Comparison of ENCODE assay signal across 13 cellular contexts in the genomic region with DNA sequence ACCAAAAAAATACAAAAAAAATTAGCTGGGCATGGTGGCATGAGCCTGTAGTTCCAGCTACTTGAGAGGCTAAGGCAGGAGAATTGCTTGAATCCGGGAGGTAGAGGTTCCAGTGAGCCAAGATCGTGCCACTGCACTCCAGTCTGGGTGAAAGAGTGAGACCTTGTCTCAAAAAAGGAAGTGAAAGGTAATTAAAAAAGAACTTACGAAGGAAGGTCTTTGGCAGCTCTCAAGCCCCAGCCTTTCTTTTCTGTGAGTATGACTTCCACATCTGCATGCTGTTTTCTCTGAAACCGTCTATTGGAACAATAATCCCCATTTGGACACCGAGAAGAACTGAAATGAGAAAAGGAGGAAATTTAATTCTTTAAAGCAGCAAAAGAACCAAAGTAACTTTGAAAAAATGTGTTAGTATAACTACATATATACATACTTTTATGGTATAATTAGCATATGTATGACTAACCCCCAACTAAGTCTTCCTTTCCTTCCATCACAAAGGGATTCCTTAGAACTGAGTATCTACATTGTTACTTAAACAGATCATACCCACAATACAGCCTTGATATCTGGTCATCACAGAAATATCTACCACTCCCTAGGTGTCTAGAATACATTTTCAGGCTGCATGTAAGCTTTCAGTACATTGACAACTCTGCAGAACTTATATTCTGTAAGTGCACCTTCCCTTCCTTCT. TPM values are rescaled to one million over a fixed set of nuclear protein-coding genes. Genes with fewer than 3 reads are reported as not detected.
DNase-seq lines count a peak whose midpoint lies in the region; ATAC-seq and TF ChIP-seq lines count a peak whose summit lies in the region.
"Had no signal": no experiment of that assay in that cellular context is flagged by ENCODE, and none has a peak within 500 bp of the region (broad histone marks: within the 10 kb centered on the region; RNA-seq: fewer than 3 reads in every experiment).

No MANE protein-coding gene starts in this region.

- H2AFZ ChIP-seq in OCI-LY7 (ENCODE audit: low read length), result no peak overlapping the region

- H3K9me3 ChIP-seq in OCI-LY7 (ENCODE audit: low read length) (no peaks in the 10 kb centered on the region), MG63 (no peaks in the 10 kb centered on the region)
- H3K9me3 ChIP-seq: tibial artery had no signal

- DNase-seq in SKM-1 treated with dmso at 0.1 percent for 144 hours (lab: John Stamatoyannopoulos, UW; ENCODE audit: unreplicated experiment) (peak; percentile 6), SKM-1 (lab: John Stamatoyannopoulos, UW; ENCODE audit: unreplicated experiment) (no peak), OCI-LY7 (ENCODE audit: low spot score) (peak; percentile 61), epithelial cell of esophagus (ENCODE audit: low read depth) (peak; percentile 93), MG63 (no peak), left lobe of liver (ENCODE audit: low spot score) (no peak)
- DNase-seq in stimulated activated naive B cell treated with anti-CD40 and anti-IgM and Interleukin-4, amounts not matched to agents 10 μg/mL and 1 μg/mL and 100 μg/mL, for 72 hours, result peak; percentile 10
- DNase-seq: activated CD4-positive, alpha-beta T cell treated with anti-CD3 and anti-CD28 coated beads for 48 hours; NCI-H82; tibial artery had no signal

- H3K9me3 Mint-ChIP-seq in stimulated activated naive B cell treated with anti-CD40 and anti-IgM and Interleukin-4, amounts not matched to agents 10 μg/mL and 1 μg/mL and 100 μg/mL, for 72 hours, result no peaks in the 10 kb centered on the region
- H3K9me3 Mint-ChIP-seq: nephron had no signal

- peaks cover 17 to 30% of the 10 kb centered on the region in 2 donors for H3K4me1 Mint-ChIP-seq in stimulated activated naive B cell treated with anti-CD40 and anti-IgM and Interleukin-4, amounts not matched to agents 10 μg/mL and 1 μg/mL and 100 μg/mL, for 72 hours

- peaks cover 21% of the 10 kb centered on the region; the same call in 1 of the 2 replicates for H3K79me2 ChIP-seq in OCI-LY7 (ENCODE audit: insufficient read depth, low read depth, low read length)

- peaks cover 93% of the 10 kb centered on the region for H3K36me3 ChIP-seq in OCI-LY7 (ENCODE audit: insufficient read depth, low read length)
- peaks cover 40% of the 10 kb centered on the region for H3K36me3 ChIP-seq in MG63

- H3K36me3 Mint-ChIP-seq in stimulated activated naive B cell treated with anti-CD40 and anti-IgM and Interleukin-4, amounts not matched to agents 10 μg/mL and 1 μg/mL and 100 μg/mL, for 72 hours, result peaks cover 12 to 51% of the 10 kb centered on the region in 2 donors

- ATAC-seq in stimulated activated naive B cell treated with anti-CD40 and anti-IgM and Interleukin-4, amounts not matched to agents 10 μg/mL and 1 μg/mL and 100 μg/mL, for 72 hours (replicated peaks), result peak; percentile 98
- ATAC-seq in left lobe of liver (no peak), HG03159 (IDR thresholded peaks at IDR 0.05; ENCODE audit: unreplicated experiment) (no peak)

- peaks cover 20% of the 10 kb centered on the region for H3K4me1 ChIP-seq in OCI-LY7 (ENCODE audit: insufficient read depth, low read length, poor library complexity, severe bottlenecking)
- H3K4me1 ChIP-seq: tibial artery had no signal

- H4K20me1 ChIP-seq in OCI-LY7 (ENCODE audit: insufficient read depth, low read length), result no peaks in the 10 kb centered on the region

- H3K27ac ChIP-seq in OCI-LY7 (ENCODE audit: low read depth, low read length, poor library complexity, severe bottlenecking), result peak overlapping the region; percentile 51
- H3K27ac ChIP-seq: 22Rv1, tibial artery had no signal

- no peaks in the 10 kb centered on the region for H3K27me3 ChIP-seq in MG63
- H3K27me3 ChIP-seq: tibial artery had no signal

- CTCF ChIA-PET in OCI-LY7 (lab: Charles Lee; ENCODE audit: unreplicated experiment), result interaction anchor here (1.0 kb wide), 1 partner anchor 27 kb away, joined by 3 read pairs; no protein-coding TSS in a partner anchor

- H3K4me2 ChIP-seq in OCI-LY7 (ENCODE audit: low read length), result peak overlapping the region; percentile 35

- TF ChIP-seq CTCF in OCI-LY7 (conservative IDR thresholded peaks at IDR 0.05; ENCODE audit: low read length) (no peak), epithelial cell of esophagus (IDR thresholded peaks at IDR 0.05; ENCODE audit: insufficient read depth, low read depth, low read length, missing control alignments) (no peak)

- H3K4me3 ChIP-seq in OCI-LY7 (ENCODE audit: low read depth, low read length, poor library complexity, severe bottlenecking) (no peak overlapping the region), epithelial cell of esophagus (ENCODE audit: low read length) (no peak overlapping the region), MG63 (no peak overlapping the region)
- H3K4me3 ChIP-seq: tibial artery had no signal

- H3K27me3 Mint-ChIP-seq in stimulated activated naive B cell treated with anti-CD40 and anti-IgM and Interleukin-4, amounts not matched to agents 10 μg/mL and 1 μg/mL and 100 μg/mL, for 72 hours, result no peaks in the 10 kb centered on the region

- H3K9me2 ChIP-seq in OCI-LY7 (ENCODE audit: insufficient read depth, low read length), result no peaks in the 10 kb centered on the region

- POLR2A ChIA-PET in OCI-LY7 (lab: Charles Lee), result interaction anchor here (0.9 to 1.1 kb wide), 5 partner anchors 12 to 32 kb away, joined by 3 to 6 read pairs (median 4); no protein-coding TSS in a partner anchor

- intact Hi-C loops in OCI-LY7 (cut with micrococcal nuclease; ENCODE audit: unreplicated experiment), result no loop called here

- BruUV-seq in OCI-LY7 (replicated peaks; lab: Mats Ljungman, UMichigan), result no TSS peak

- peak overlapping the region in 1 of 2 donors; percentile 9 for H3K4me3 Mint-ChIP-seq in stimulated activated naive B cell treated with anti-CD40 and anti-IgM and Interleukin-4, amounts not matched to agents 10 μg/mL and 1 μg/mL and 100 μg/mL, for 72 hours
- H3K4me3 Mint-ChIP-seq: nephron had no signal

- peak overlapping the region; percentile 73 for H3K27ac Mint-ChIP-seq in stimulated activated naive B cell treated with anti-CD40 and anti-IgM and Interleukin-4, amounts not matched to agents 10 μg/mL and 1 μg/mL and 100 μg/mL, for 72 hours
- H3K27ac Mint-ChIP-seq: nephron had no signal

RNA-seq across cellular contexts. Expression of a gene that starts 50.1 kb away (rescaled TPM):
- 55.7 and 62.7 TPM in 2 replicates for total RNA-seq in OCI-LY7 (2014; rRNA removed; shearing (Covaris generic))
- total RNA-seq in OCI-LY7 (2022) (74.5 and 79.3 TPM in 2 replicates), left lobe of liver (21.5 TPM)
- total RNA-seq in MG63 (2014; rRNA removed; shearing (Covaris generic); ENCODE audit: low replicate concordance), result 8.1 and 13.0 TPM in 2 replicates

Comparison
In these comparisons a context has a peak if more than half of its experiments do, and no peak if none do; other contexts are left out.
1. DNase-seq: peak in SKM-1 treated with dmso at 0.1 percent for 144 hours (single experiment), OCI-LY7 (single experiment), epithelial cell of esophagus (single experiment) and stimulated activated naive B cell treated with anti-CD40 and anti-IgM and Interleukin-4, amounts not matched to agents 10 μg/mL and 1 μg/mL and 100 μg/mL, for 72 hours (single experiment); none in SKM-1 (single experiment), MG63 (single experiment) and left lobe of liver (single experiment).
2. ATAC-seq: peak in stimulated activated naive B cell treated with anti-CD40 and anti-IgM and Interleukin-4, amounts not matched to agents 10 μg/mL and 1 μg/mL and 100 μg/mL, for 72 hours (2 of 2); none in left lobe of liver (single experiment) and HG03159 (single experiment).